8 cellular contexts compared by ENCODE assay signal in the genomic region with DNA sequence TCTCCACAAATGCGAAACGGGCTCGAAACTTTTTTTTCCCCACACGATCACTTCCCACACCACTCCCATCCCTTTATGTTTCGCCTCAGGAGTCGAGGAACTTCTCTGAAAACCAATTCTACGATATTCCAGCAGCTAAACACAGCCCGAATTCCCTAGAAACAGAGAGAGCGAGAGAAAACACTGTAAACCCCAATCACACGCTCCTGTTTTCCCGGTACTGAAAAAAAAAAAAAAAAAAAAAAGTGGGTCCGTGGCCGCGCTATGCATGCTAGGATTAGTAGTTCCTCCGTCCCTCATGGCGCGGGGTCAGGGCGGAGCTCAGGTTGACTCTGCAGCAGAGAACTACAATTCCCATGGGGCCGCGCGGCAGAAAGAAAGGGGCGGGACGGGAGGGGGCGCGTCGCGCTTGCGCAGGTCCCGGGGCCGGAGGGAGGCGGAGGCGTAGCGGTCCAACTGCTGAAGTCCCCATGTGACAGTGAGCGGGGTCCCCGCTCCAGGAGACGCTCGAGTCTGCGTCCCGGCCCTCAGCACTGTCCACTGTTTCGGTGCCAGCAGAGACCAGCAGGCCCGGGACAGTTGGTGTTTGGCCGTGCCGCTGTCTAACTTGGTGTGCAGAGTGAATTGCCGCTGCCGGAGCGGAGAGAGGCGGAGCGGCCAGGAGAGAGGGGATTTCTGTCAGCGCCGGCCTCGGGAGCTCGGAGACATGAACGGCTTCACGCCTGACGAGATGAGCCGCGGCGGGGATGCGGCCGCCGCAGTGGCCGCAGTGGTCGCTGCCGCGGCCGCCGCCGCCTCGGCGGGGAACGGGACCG. TPM values are rescaled to one million over a fixed set of nuclear protein-coding genes. Genes with fewer than 3 reads are reported as not detected.
DNase-seq lines count a peak whose midpoint lies in the region; ATAC-seq and TF ChIP-seq lines count a peak whose summit lies in the region.

Gene SAP30, plus strand, starts transcription at position 478 of the 815 bp plus-strand sequence. Its CDS starts 229 bp downstream, at position 707.

- no peaks in the 10 kb centered on the region for H3K36me3 Mint-ChIP-seq in natural killer cell treated with Interleukin-12 subunit alpha and Interleukin-12 subunit beta and Interleukin-15 and Interleukin-18, amount 100 ng/mL, for 72 hours

- peaks cover 25 to 30% of the 10 kb centered on the region in 2 donors for H3K4me1 Mint-ChIP-seq in natural killer cell treated with Interleukin-12 subunit alpha and Interleukin-12 subunit beta and Interleukin-15 and Interleukin-18, amount 100 ng/mL, for 72 hours (ENCODE audit: low read depth in 2 of 2)

- peak; percentile 95 to 96 for ATAC-seq in natural killer cell treated with Interleukin-12 subunit alpha and Interleukin-12 subunit beta and Interleukin-15 and Interleukin-18, amount 100 ng/mL, for 72 hours
- peak; percentile 94 for ATAC-seq in stimulated activated naive CD8-positive, alpha-beta T cell treated with anti-CD3 and anti-CD28 coated beads, Interleukin-15, Interleukin-2, amounts not matched to agents 100 U/mL and 50 U/mL, for 24 hours

- H3K27me3 Mint-ChIP-seq in natural killer cell treated with Interleukin-12 subunit alpha and Interleukin-12 subunit beta and Interleukin-15 and Interleukin-18, amount 100 ng/mL, for 72 hours = no peaks in the 10 kb centered on the region

- peaks cover 4% of the 10 kb centered on the region for H3K27me3 ChIP-seq in H7 (ENCODE audit: control insufficient read depth, insufficient read depth, low read length)

- H3K4me3 ChIP-seq in H7 (ENCODE audit: insufficient read depth, low read depth, low read length) (peak within 1 kb of the TSS; percentile 85), fibroblast of pulmonary artery (replicated peaks; ENCODE audit: low read depth, low read length) (peak within 1 kb of the TSS; percentile 75)

- no peaks in the 10 kb centered on the region for H3K36me3 ChIP-seq in H7 (replicated peaks; ENCODE audit: control insufficient read depth, insufficient read depth, low read length)

- DNase-seq in ELF-1 (ENCODE audit: low read depth, low spot score) (peak; percentile 98), H7 (peak; percentile 96), M059J (ENCODE audit: low read depth) (peak; percentile 95), SHP77 (lab: John Stamatoyannopoulos, UW) (peak; percentile 88 to 90), fibroblast of pulmonary artery (ENCODE audit: low read depth) (peak; percentile 99)
- peak; percentile 96 for DNase-seq in activated effector memory CD4-positive, alpha-beta T cell treated with Interleukin-2 at 50 U/mL for 16 hours
- peak; percentile 97 for DNase-seq in natural killer cell treated with Interleukin-12 subunit alpha and Interleukin-12 subunit beta and Interleukin-15 and Interleukin-18, amount 100 ng/mL, for 72 hours (ENCODE audit: low spot score)
- peak; percentile 96 for DNase-seq in stimulated activated naive CD8-positive, alpha-beta T cell treated with anti-CD3 and anti-CD28 coated beads, Interleukin-15, Interleukin-2, amounts not matched to agents 100 U/mL and 50 U/mL, for 24 hours

- no peaks in the 10 kb centered on the region for H3K9me3 Mint-ChIP-seq in natural killer cell treated with Interleukin-12 subunit alpha and Interleukin-12 subunit beta and Interleukin-15 and Interleukin-18, amount 100 ng/mL, for 72 hours

- peak within 1 kb of the TSS; percentile 93 to 96 for H3K27ac Mint-ChIP-seq in natural killer cell treated with Interleukin-12 subunit alpha and Interleukin-12 subunit beta and Interleukin-15 and Interleukin-18, amount 100 ng/mL, for 72 hours

- H3K4me3 Mint-ChIP-seq in natural killer cell treated with Interleukin-12 subunit alpha and Interleukin-12 subunit beta and Interleukin-15 and Interleukin-18, amount 100 ng/mL, for 72 hours = peak within 1 kb of the TSS; percentile 100

- no peak for TF ChIP-seq CTCF in fibroblast of pulmonary artery (IDR thresholded peaks at IDR 0.05; ENCODE audit: low read length, missing control alignments)

RNA-seq across cellular contexts. Expression of gene SAP30, which starts in this region (rescaled TPM):
- total RNA-seq in H7 (2014; rRNA removed; shearing (Covaris generic)) = 23.9 and 31.9 TPM in 2 replicates
- 25.0 and 46.4 TPM in 2 replicates for total RNA-seq in M059J (2014; rRNA removed; shearing (Covaris generic))
- 10 to 100 TPM; 14.4 to 22.7 TPM for total RNA-seq in natural killer cell treated with Interleukin-12 subunit alpha and Interleukin-12 subunit beta and Interleukin-15 and Interleukin-18, amount 100 ng/mL, for 72 hours

Comparison
In these comparisons a context has a peak if more than half of its experiments do, and no peak if none do; other contexts are left out.
1. Peak in every context shown above with its lines: DNase-seq, ATAC-seq and H3K4me3 ChIP-seq.